In the genomic region with DNA sequence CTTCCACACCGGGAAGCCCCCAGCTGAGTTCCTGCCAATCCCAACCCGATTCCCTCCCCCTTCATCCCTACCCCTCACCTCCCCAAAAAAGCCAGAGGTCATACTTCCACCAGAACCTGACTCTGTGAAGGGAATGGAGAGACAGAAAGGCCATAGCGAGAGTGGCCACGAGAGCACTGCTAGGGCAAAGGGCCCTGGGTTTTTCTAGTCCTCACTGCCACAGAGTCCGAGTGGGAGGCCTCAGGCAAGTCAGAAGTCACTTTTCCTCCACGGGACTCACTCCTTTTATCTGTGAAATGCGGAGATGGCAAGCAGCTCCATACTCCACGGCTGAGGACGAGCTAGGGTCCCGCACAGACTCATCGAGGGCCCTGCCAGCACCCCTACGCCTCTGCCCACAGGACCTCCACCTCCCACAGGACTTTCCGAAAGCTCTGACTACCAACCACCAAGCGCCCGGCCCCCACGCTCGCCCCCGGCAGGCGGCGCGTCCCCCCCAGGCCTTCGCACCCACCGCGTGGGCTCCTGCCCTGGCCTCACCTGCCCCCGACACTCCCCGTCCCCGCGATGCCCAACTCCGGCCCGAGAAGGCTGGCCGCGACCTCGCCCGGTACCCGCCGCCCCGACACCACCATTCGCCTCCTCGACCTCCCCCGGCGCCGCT, we compare ENCODE assay signal across 8 cellular contexts. TPM values are rescaled to one million over a fixed set of nuclear protein-coding genes. Genes with fewer than 3 reads are reported as not detected.
DNase-seq lines count a peak whose midpoint lies in the region; ATAC-seq and TF ChIP-seq lines count a peak whose summit lies in the region.

No MANE protein-coding gene starts in this region.

- H3K4me3 ChIP-seq in breast epithelium: peak overlapping the region; percentile 60 to 96 (median 75)

- H3K27me3 ChIP-seq in breast epithelium: no peaks in the 10 kb centered on the region

- H3K9me3 ChIP-seq in breast epithelium: no peaks in the 10 kb centered on the region

- intact Hi-C loops in breast epithelium (cut with DNase I; ENCODE audit: low total_unique reads): loop anchor here (5.0 kb wide), 1 partner anchor 96 kb away; no protein-coding TSS in a partner anchor

- H3K4me1 ChIP-seq in breast epithelium: no peaks in the 10 kb centered on the region

- H3K27ac ChIP-seq in VCaP (peak overlapping the region; percentile 93), breast epithelium (peak overlapping the region; percentile 92 to 96)

- no peak for TF ChIP-seq POLR2A in breast epithelium (IDR thresholded peaks at IDR 0.05)

- DNase-seq in NCI-H2227 (lab: John Stamatoyannopoulos, UW; ENCODE audit: unreplicated experiment): peak; percentile 58
- no peak for DNase-seq in NCI-H2227 treated with DMSO at 0.1 percent for 48 hours (lab: John Stamatoyannopoulos, UW)
- peak in 1 of 2 donors; percentile 31 for DNase-seq in breast epithelium (ENCODE audit: low spot score in 2 of 2)
- peak; percentile 67 for DNase-seq in islet precursor cell
- peak; percentile 52 to 55 for DNase-seq in stimulated activated CD4-positive, alpha-beta T cell treated with anti-CD3 and anti-CD28 coated beads, Interleukin-1b, Interleukin-23, amount 100 ng/mL, for 4 hours (ENCODE audit: low read depth in 2 of 2)
- no peak for DNase-seq in MV-4-11 (lab: John Stamatoyannopoulos, UW)

- peak; percentile 14 for ATAC-seq in HG03196 (IDR thresholded peaks at IDR 0.05; ENCODE audit: unreplicated experiment)

- TF ChIP-seq CTCF in VCaP (conservative IDR thresholded peaks at IDR 0.05) (peak; percentile 35), breast epithelium (IDR thresholded peaks at IDR 0.05) (no peak)

- H3K36me3 ChIP-seq in breast epithelium: no peaks in the 10 kb centered on the region

RNA-seq across cellular contexts. Expression of a gene that starts 0.8 kb away (rescaled TPM):
- 100 to 1,000 TPM; 132 to 170 (median 142) TPM for total RNA-seq in breast epithelium

Comparison
In these comparisons a context has a peak if more than half of its experiments do, and no peak if none do; other contexts are left out.
1. DNase-seq: peak in NCI-H2227 (single experiment), islet precursor cell (single experiment) and stimulated activated CD4-positive, alpha-beta T cell treated with anti-CD3 and anti-CD28 coated beads, Interleukin-1b, Interleukin-23, amount 100 ng/mL, for 4 hours (2 of 2); none in NCI-H2227 treated with DMSO at 0.1 percent for 48 hours (single experiment) and MV-4-11 (single experiment).